Comparison of ENCODE assay signal across 10 cellular contexts in genomic region chr10:90930971-90931841, GRCh38. TPM values are rescaled to one million over a fixed set of nuclear protein-coding genes. Genes with fewer than 3 reads are reported as not detected.
A peak's percentile ranks its signal among the peaks of the same experiment; 100 is the strongest.
DNase-seq lines count a peak whose midpoint lies in the region; ATAC-seq and TF ChIP-seq lines count a peak whose summit lies in the region.
"Had no signal": no experiment of that assay in that cellular context is flagged by ENCODE, and none has a peak within 500 bp of the region (broad histone marks: within the 10 kb centered on the region; RNA-seq: fewer than 3 reads in every experiment).

No MANE protein-coding gene starts in this region.

- 9 to 12% methylated on average over 6 of the region's 6 CpGs for WGBS in GM23248 (ENCODE audit: low coverage in 1 of 2, low lambda C conversion rate in 2 of 2, missing lambda C conversion rate in 2 of 2), 2 experiments

- H2AFZ ChIP-seq in GM23248: peak overlapping the region; percentile 17; the same call in 1 of the 2 replicates

- H3K27ac ChIP-seq in GM23248 (peak overlapping the region; percentile 67), left ventricle myocardium inferior (replicated peaks) (peak overlapping the region; percentile 93)

- in situ Hi-C loops in GM23248 (cut with MboI): no loop called here

- no peaks in the 10 kb centered on the region for H3K79me2 ChIP-seq in GM23248 (ENCODE audit: insufficient read depth)

- H3K9me3 ChIP-seq in GM23248 (ENCODE audit: low read depth) (no peaks in the 10 kb centered on the region), left ventricle myocardium inferior (replicated peaks) (no peaks in the 10 kb centered on the region)

- DNase-seq in GM23248: peak; percentile 78
- DNase-seq in UCSD-AML1 (lab: John Stamatoyannopoulos, UW; ENCODE audit: unreplicated experiment): peak; percentile 57
- DNase-seq in left ventricle myocardium inferior: peak; percentile 58
- DNase-seq in skeletal muscle cell (ENCODE audit: low read depth): peak; percentile 84
- no peak for DNase-seq in activated CD4-positive, alpha-beta T cell treated with anti-CD3 and anti-CD28 coated beads, Interleukin-2, amount 50 U/mL, for 4 hours
- no peak for DNase-seq in NOMO-1 treated with DMSO at 0.1 percent for 48 hours (lab: John Stamatoyannopoulos, UW; ENCODE audit: unreplicated experiment)

- no peak for TF ChIP-seq CTCF in left ventricle myocardium inferior (IDR thresholded peaks at IDR 0.05; ENCODE audit: borderline replicate concordance)

- intact Hi-C loops in left ventricle myocardium inferior (cut with micrococcal nuclease): no loop called here

- no peaks in the 10 kb centered on the region for H3K36me3 ChIP-seq in GM23248 (ENCODE audit: low read depth)
- no peaks in the 10 kb centered on the region for H3K36me3 ChIP-seq in left ventricle myocardium inferior

- H3K9ac ChIP-seq in GM23248: peak overlapping the region; percentile 43; the same call in 1 of the 2 replicates

- peak overlapping the region; percentile 58 for H3K4me2 ChIP-seq in GM23248 (ENCODE audit: unreplicated experiment)

- H4K20me1 ChIP-seq in GM23248 (ENCODE audit: insufficient read depth): no peaks in the 10 kb centered on the region

- ATAC-seq in HG03469 (IDR thresholded peaks at IDR 0.05; ENCODE audit: unreplicated experiment) (no peak), HG03442 (IDR thresholded peaks at IDR 0.05; ENCODE audit: unreplicated experiment) (no peak)
- ATAC-seq: activated T-helper 17 cell treated with anti-CD3 and anti-CD28 coated beads, Interleukin-2, amount 50 U/mL, for 72 hours had no signal

- peaks cover 52% of the 10 kb centered on the region for H3F3A ChIP-seq in GM23248 (ENCODE audit: insufficient read depth)

- H3K27me3 ChIP-seq in GM23248 (replicated peaks; ENCODE audit: insufficient read depth) (no peaks in the 10 kb centered on the region), left ventricle myocardium inferior (ENCODE audit: low read depth) (no peaks in the 10 kb centered on the region)

- H3K4me3 ChIP-seq in GM23248 (peak overlapping the region; percentile 42), left ventricle myocardium inferior (peak overlapping the region; percentile 24), skeletal muscle cell (ENCODE audit: low read depth, low read length) (no peak overlapping the region)

- H3K4me1 ChIP-seq in GM23248 (ENCODE audit: insufficient read depth) (peaks cover 51% of the 10 kb centered on the region), left ventricle myocardium inferior (peaks cover 47% of the 10 kb centered on the region)

- no peaks in the 10 kb centered on the region for H3K9me2 ChIP-seq in GM23248 (ENCODE audit: insufficient read depth)

RNA-seq across cellular contexts. Expression of gene ANKRD1, which starts 10.3 kb away (rescaled TPM):
- 8.3 and 10.9 TPM in 2 replicates for total RNA-seq in GM23248 (2014; rRNA removed; shearing (Covaris generic))
- polyA plus RNA-seq in GM23248 (2016; fragmentation: Nextera tagmentation; extraction: Ambion mirVana): 3.6 and 3.7 TPM in 2 replicates
- 2,047 TPM for total RNA-seq in left ventricle myocardium inferior
- total RNA-seq: activated T-helper 17 cell treated with anti-CD3 and anti-CD28 coated beads, Interleukin-2, amount 50 U/mL, for 72 hours; neural crest cell had no signal

RNA-seq across cellular contexts. Expression of gene RPP30, which starts 59.4 kb away (rescaled TPM):
- 31.3 and 31.5 TPM in 2 replicates for total RNA-seq in GM23248 (2014; rRNA removed; shearing (Covaris generic))
- 51.1 and 54.6 TPM in 2 replicates for polyA plus RNA-seq in GM23248 (2016; fragmentation: Nextera tagmentation; extraction: Ambion mirVana)
- total RNA-seq in left ventricle myocardium inferior: 31.6 TPM

Comparison
In these comparisons a context has a peak if more than half of its experiments do, and no peak if none do; other contexts are left out.
1. DNase-seq: peak in GM23248 (single experiment), UCSD-AML1 (single experiment), left ventricle myocardium inferior (single experiment) and skeletal muscle cell (single experiment); none in activated CD4-positive, alpha-beta T cell treated with anti-CD3 and anti-CD28 coated beads, Interleukin-2, amount 50 U/mL, for 4 hours (0 of 2) and NOMO-1 treated with DMSO at 0.1 percent for 48 hours (single experiment).
2. RNA of gene ANKRD1, which starts 10.3 kb away (total RNA-seq): 2,047 TPM in left ventricle myocardium inferior (single experiment); 8.3 to 10.9 TPM in GM23248; every median in the first group is over 100 times any median in the second.